10 cellular contexts compared by ENCODE assay signal in the genomic region with DNA sequence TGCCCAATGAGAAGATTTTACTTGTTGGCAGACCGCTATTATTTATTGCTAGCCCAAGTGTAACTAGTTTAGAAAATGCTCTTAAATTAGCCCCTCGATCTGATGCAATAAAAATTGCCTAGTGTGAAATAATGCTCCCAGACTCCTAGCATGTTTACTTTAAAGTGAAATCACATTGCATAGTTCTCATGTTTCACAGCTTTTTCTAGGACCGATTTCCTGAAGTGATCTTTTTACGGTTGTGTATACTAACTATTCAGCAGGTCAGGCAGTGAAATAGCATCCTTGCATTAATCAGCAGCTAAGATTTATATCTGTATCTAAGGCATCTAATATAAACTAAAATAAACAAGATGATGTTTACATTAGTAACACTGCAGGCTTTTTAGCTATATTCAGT. TPM values are rescaled to one million over a fixed set of nuclear protein-coding genes. Genes with fewer than 3 reads are reported as not detected.
DNase-seq lines count a peak whose midpoint lies in the region; ATAC-seq, FAIRE-seq and TF ChIP-seq lines count a peak whose summit lies in the region.
"Had no signal": no experiment of that assay in that cellular context is flagged by ENCODE, and none has a peak within 500 bp of the region (broad histone marks: within the 10 kb centered on the region; RNA-seq: fewer than 3 reads in every experiment).

No MANE protein-coding gene starts in this region.

- no peak overlapping the region for H2AFZ ChIP-seq in KMS-11 (ENCODE audit: low read depth)
- H2AFZ ChIP-seq in astrocyte (ENCODE audit: low read depth, low read length) = no peak overlapping the region
- no peak overlapping the region for H2AFZ ChIP-seq in mesenchymal stem cell (ENCODE audit: low read depth, low read length)

- CTCF ChIA-PET in activated CD4-positive, alpha-beta memory T cell treated with anti-CD3 and anti-CD28 coated beads for 36 hours (lab: Charles Lee) = no interaction called here

- H3K27me3 ChIP-seq in KMS-11 (ENCODE audit: insufficient read depth, low read depth) (no peaks in the 10 kb centered on the region), astrocyte (ENCODE audit: insufficient read depth, low read length) (no peaks in the 10 kb centered on the region), mesenchymal stem cell (ENCODE audit: control insufficient read depth in 1 of 2, insufficient read depth in 1 of 2, low read length in 2 of 2) (no peaks in the 10 kb centered on the region), ascending aorta (no peaks in the 10 kb centered on the region), foreskin keratinocyte (no peaks in the 10 kb centered on the region)

- peak overlapping the region; percentile 56 for H3K27ac Mint-ChIP-seq in astrocyte (ENCODE audit: unreplicated experiment)
- no peak overlapping the region for H3K27ac Mint-ChIP-seq in activated CD4-positive, alpha-beta memory T cell treated with anti-CD3 and anti-CD28 coated beads for 36 hours
- H3K27ac Mint-ChIP-seq: stimulated activated naive CD8-positive, alpha-beta T cell treated with anti-CD3 and anti-CD28 coated beads, Interleukin-15, Interleukin-2, amounts not matched to agents 100 ng/mL and 50 ng/mL, for 24 hours had no signal

- peak; percentile 27 for DNase-seq in DMS 273 treated with DMSO at 0.1 percent for 48 hours (lab: John Stamatoyannopoulos, UW)
- DNase-seq in astrocyte (ENCODE audit: low read depth) = peak; percentile 66
- peak; percentile 90 for DNase-seq in mesenchymal stem cell
- no peak for DNase-seq in ascending aorta (ENCODE audit: low spot score in 2 of 2)
- DNase-seq in foreskin keratinocyte = no peak
- DNase-seq in cardiac septum (ENCODE audit: low spot score) = no peak
- DNase-seq in activated CD4-positive, alpha-beta memory T cell treated with anti-CD3 and anti-CD28 coated beads for 36 hours = no peak

- no peaks in the 10 kb centered on the region for H3K36me3 Mint-ChIP-seq in astrocyte (ENCODE audit: low read depth, unreplicated experiment)
- H3K36me3 Mint-ChIP-seq in activated CD4-positive, alpha-beta memory T cell treated with anti-CD3 and anti-CD28 coated beads for 36 hours = peaks cover 18% of the 10 kb centered on the region

- no peak overlapping the region for H3K14ac ChIP-seq in mesenchymal stem cell (ENCODE audit: low read length in 2 of 2)

- H3K9me3 Mint-ChIP-seq in astrocyte (ENCODE audit: unreplicated experiment) = no peaks in the 10 kb centered on the region
- no peaks in the 10 kb centered on the region for H3K9me3 Mint-ChIP-seq in activated CD4-positive, alpha-beta memory T cell treated with anti-CD3 and anti-CD28 coated beads for 36 hours
- H3K9me3 Mint-ChIP-seq: stimulated activated naive CD8-positive, alpha-beta T cell treated with anti-CD3 and anti-CD28 coated beads, Interleukin-15, Interleukin-2, amounts not matched to agents 100 ng/mL and 50 ng/mL, for 24 hours had no signal

- ATAC-seq in foreskin keratinocyte = no peak

- H3K4me1 ChIP-seq in KMS-11 (ENCODE audit: low read depth, poor library complexity, severe bottlenecking) (peaks cover 33% of the 10 kb centered on the region), astrocyte (ENCODE audit: insufficient read depth, low read length) (no peaks in the 10 kb centered on the region), mesenchymal stem cell (ENCODE audit: control insufficient read depth, insufficient read depth, low read depth, low read length) (no peaks in the 10 kb centered on the region), ascending aorta (no peaks in the 10 kb centered on the region), foreskin keratinocyte (no peaks in the 10 kb centered on the region)

- no peak overlapping the region for H4K8ac ChIP-seq in mesenchymal stem cell (ENCODE audit: low read length)

- H3K9ac ChIP-seq in KMS-11 = no peak overlapping the region
- no peak overlapping the region for H3K9ac ChIP-seq in astrocyte (ENCODE audit: low read length)
- H3K9ac ChIP-seq in mesenchymal stem cell (ENCODE audit: low read length) = peak overlapping the region; percentile 3

- no peaks in the 10 kb centered on the region for H3K27me3 Mint-ChIP-seq in astrocyte (ENCODE audit: low read depth, unreplicated experiment)
- H3K27me3 Mint-ChIP-seq in activated CD4-positive, alpha-beta memory T cell treated with anti-CD3 and anti-CD28 coated beads for 36 hours = no peaks in the 10 kb centered on the region
- H3K27me3 Mint-ChIP-seq: stimulated activated naive CD8-positive, alpha-beta T cell treated with anti-CD3 and anti-CD28 coated beads, Interleukin-15, Interleukin-2, amounts not matched to agents 100 ng/mL and 50 ng/mL, for 24 hours had no signal

- H3K9me3 ChIP-seq in astrocyte (ENCODE audit: insufficient read depth, low read depth, low read length) (no peaks in the 10 kb centered on the region), mesenchymal stem cell (ENCODE audit: control insufficient read depth, low read length) (no peaks in the 10 kb centered on the region), ascending aorta (no peaks in the 10 kb centered on the region)

- POLR2A ChIA-PET in activated CD4-positive, alpha-beta memory T cell treated with anti-CD3 and anti-CD28 coated beads for 36 hours (lab: Charles Lee) = no interaction called here

- H3K4ac ChIP-seq in mesenchymal stem cell (ENCODE audit: low read depth in 1 of 2, low read length in 2 of 2) = no peak overlapping the region

- H4K20me1 ChIP-seq in KMS-11 (ENCODE audit: insufficient read depth) (no peaks in the 10 kb centered on the region), astrocyte (ENCODE audit: insufficient read depth, low read length) (no peaks in the 10 kb centered on the region)

- H2BK15ac ChIP-seq in mesenchymal stem cell (ENCODE audit: low read depth, poor library complexity, severe bottlenecking) = no peak overlapping the region

- H2AK5ac ChIP-seq in mesenchymal stem cell (ENCODE audit: low read length, severe bottlenecking) = no peak overlapping the region

- no peak overlapping the region for H2BK5ac ChIP-seq in mesenchymal stem cell (ENCODE audit: low read depth, low read length, poor library complexity, severe bottlenecking)

- H3K4me2 ChIP-seq in KMS-11 (peak overlapping the region; percentile 33), astrocyte (ENCODE audit: low read length) (peak overlapping the region; percentile 23), mesenchymal stem cell (ENCODE audit: low read length, poor library complexity, severe bottlenecking) (no peak overlapping the region)

- H3K36me3 ChIP-seq in KMS-11 (ENCODE audit: insufficient read depth) = no peaks in the 10 kb centered on the region
- no peaks in the 10 kb centered on the region for H3K36me3 ChIP-seq in astrocyte (ENCODE audit: insufficient read depth, low read length)
- H3K36me3 ChIP-seq in mesenchymal stem cell (ENCODE audit: control insufficient read depth in 1 of 2, insufficient read depth in 2 of 2, low read depth in 1 of 2, low read length in 2 of 2) = peaks cover 0 to 9% of the 10 kb centered on the region in 2 experiments
- no peaks in the 10 kb centered on the region for H3K36me3 ChIP-seq in ascending aorta

- no peak for TF ChIP-seq CTCF in KMS-11 (conservative IDR thresholded peaks at IDR 0.05; ENCODE audit: low read depth, low read length)
- TF ChIP-seq CTCF in astrocyte (IDR thresholded peaks at IDR 0.05; ENCODE audit: insufficient read depth, low read depth, low read length) = no peak
- no peak for TF ChIP-seq CTCF in ascending aorta (IDR thresholded peaks at IDR 0.05)
- TF ChIP-seq CTCF in foreskin keratinocyte (conservative IDR thresholded peaks at IDR 0.05) = no peak

- H4K91ac ChIP-seq in mesenchymal stem cell (ENCODE audit: low read length) = no peak overlapping the region

- no peaks in the 10 kb centered on the region for H3K79me2 ChIP-seq in KMS-11 (ENCODE audit: insufficient read depth, low read depth)
- H3K79me2 ChIP-seq in astrocyte (ENCODE audit: insufficient read depth, low read length) = no peaks in the 10 kb centered on the region

- intact Hi-C loops in ascending aorta (cut with DNase I) (no loop called here), cardiac septum (cut with DNase I) (no loop called here)
- intact Hi-C loops in activated CD4-positive, alpha-beta memory T cell treated with anti-CD3 and anti-CD28 coated beads for 36 hours (cut with micrococcal nuclease) = no loop called here

- H3K4me3 ChIP-seq in KMS-11 (IDR thresholded peaks at IDR 0.05; ENCODE audit: insufficient read depth, low read depth, low read length) (no peak overlapping the region), astrocyte (ENCODE audit: insufficient read depth, low read depth, low read length) (no peak overlapping the region), mesenchymal stem cell (ENCODE audit: insufficient read depth in 1 of 2, low read depth in 1 of 2, low read length in 2 of 2) (no peak overlapping the region), ascending aorta (no peak overlapping the region)

- H3K18ac ChIP-seq in mesenchymal stem cell (ENCODE audit: low read depth in 1 of 2, low read length in 2 of 2) = no peak overlapping the region

- WGBS in mesenchymal stem cell = 25% methylated on average over 2 of the region's 4 CpGs

- H3K27ac ChIP-seq in KMS-11 (peak overlapping the region; percentile 37; the same call in 1 of the 2 replicates), astrocyte (ENCODE audit: low read depth, low read length) (no peak overlapping the region), mesenchymal stem cell (ENCODE audit: low read length, poor library complexity, severe bottlenecking) (peak overlapping the region; percentile 53), ascending aorta (no peak overlapping the region), foreskin keratinocyte (no peak overlapping the region)

- no peak overlapping the region for H3K23ac ChIP-seq in mesenchymal stem cell (ENCODE audit: low read length in 2 of 2)

- no peak for FAIRE-seq in astrocyte (lab: Jason Lieb, UNC)
- FAIRE-seq: G401.6 had no signal

- peaks cover 12% of the 10 kb centered on the region for H3K4me1 Mint-ChIP-seq in astrocyte (ENCODE audit: low read depth, unreplicated experiment)
- H3K4me1 Mint-ChIP-seq in activated CD4-positive, alpha-beta memory T cell treated with anti-CD3 and anti-CD28 coated beads for 36 hours (ENCODE audit: low read depth) = peaks cover 3% of the 10 kb centered on the region

- H2BK12ac ChIP-seq in mesenchymal stem cell (ENCODE audit: low read length in 2 of 2) = no peak overlapping the region

- H3K4me3 Mint-ChIP-seq in astrocyte (ENCODE audit: unreplicated experiment) = no peak overlapping the region
- H3K4me3 Mint-ChIP-seq in activated CD4-positive, alpha-beta memory T cell treated with anti-CD3 and anti-CD28 coated beads for 36 hours = no peak overlapping the region
- H3K4me3 Mint-ChIP-seq: stimulated activated naive CD8-positive, alpha-beta T cell treated with anti-CD3 and anti-CD28 coated beads, Interleukin-15, Interleukin-2, amounts not matched to agents 100 ng/mL and 50 ng/mL, for 24 hours had no signal

- no peak overlapping the region for H2BK120ac ChIP-seq in mesenchymal stem cell (ENCODE audit: low read depth, low read length)

- H3K79me1 ChIP-seq in mesenchymal stem cell (replicated peaks; ENCODE audit: low read length, poor library complexity, severe bottlenecking) = peaks cover 6% of the 10 kb centered on the region

RNA-seq across cellular contexts. Expression of gene PMS1, which starts 52.4 kb away (rescaled TPM):
- total RNA-seq in astrocyte = 17.9 and 27.5 TPM in 2 replicates
- polyA plus RNA-seq in mesenchymal stem cell (2013, experiment 1 of 2) = 8.8 TPM
- 9.5 TPM for polyA plus RNA-seq in mesenchymal stem cell (2013, experiment 2 of 2)
- total RNA-seq in ascending aorta = 8.7 TPM
- total RNA-seq in foreskin keratinocyte = 20.0 and 20.6 TPM in 2 replicates
- 8.7 and 10.6 TPM in 2 replicates for polyA plus RNA-seq in foreskin keratinocyte
- 11.1 TPM for total RNA-seq in cardiac septum
- total RNA-seq in activated CD4-positive, alpha-beta memory T cell treated with anti-CD3 and anti-CD28 coated beads for 36 hours = 10 to 100 TPM; 36.0 to 38.6 TPM

RNA-seq across cellular contexts. Expression of gene ORMDL1, which starts 52.5 kb away (rescaled TPM):
- 47.5 and 49.3 TPM in 2 replicates for total RNA-seq in astrocyte
- 73.6 TPM for polyA plus RNA-seq in mesenchymal stem cell (2013, experiment 1 of 2)
- polyA plus RNA-seq in mesenchymal stem cell (2013, experiment 2 of 2) = 79.0 TPM
- total RNA-seq in ascending aorta = 68.6 TPM
- total RNA-seq in foreskin keratinocyte = 39.8 and 41.1 TPM in 2 replicates
- 41.4 and 45.5 TPM in 2 replicates for polyA plus RNA-seq in foreskin keratinocyte
- total RNA-seq in cardiac septum = 25.7 TPM
- total RNA-seq in activated CD4-positive, alpha-beta memory T cell treated with anti-CD3 and anti-CD28 coated beads for 36 hours = 10 to 100 TPM; 47.0 to 49.8 TPM

Comparison
In these comparisons a context has a peak if more than half of its experiments do, and no peak if none do; other contexts are left out.
1. DNase-seq: peak in DMS 273 treated with DMSO at 0.1 percent for 48 hours (single experiment), astrocyte (single experiment) and mesenchymal stem cell (single experiment); none in ascending aorta (0 of 2), foreskin keratinocyte (0 of 2), cardiac septum (single experiment) and activated CD4-positive, alpha-beta memory T cell treated with anti-CD3 and anti-CD28 coated beads for 36 hours (single experiment).
2. H3K27ac ChIP-seq: peak in KMS-11 (single experiment) and mesenchymal stem cell (single experiment); none in astrocyte (single experiment), ascending aorta (0 of 2) and foreskin keratinocyte (single experiment).